ENCODE assay signal across 34 cellular contexts in the genomic region with DNA sequence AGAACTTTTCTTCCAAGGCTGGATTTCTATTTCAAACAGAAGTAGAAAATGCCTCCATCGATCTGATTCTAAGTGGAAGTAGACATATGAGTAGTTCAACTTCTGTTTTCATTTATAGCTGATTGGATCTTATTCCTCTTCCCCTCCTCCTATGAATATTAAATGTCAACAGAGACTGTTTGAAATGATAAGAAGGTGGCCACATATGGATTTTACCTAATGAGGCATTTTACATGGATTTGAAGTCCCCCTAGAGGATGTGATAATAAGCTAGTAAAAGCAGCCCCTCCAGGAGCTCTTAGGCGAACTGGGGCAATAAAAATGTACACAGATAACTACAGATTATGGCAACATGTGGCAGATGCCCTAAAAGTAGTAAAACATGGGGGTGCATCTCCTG.
"Had no signal": no experiment of that assay in that cellular context is flagged by ENCODE, and none has a peak within 500 bp of the region (broad histone marks: within the 10 kb centered on the region; RNA-seq: fewer than 3 reads in every experiment).

No MANE protein-coding gene starts in this region.

- H3K4me3 ChIP-seq: coronary artery, dorsolateral prefrontal cortex, esophagus muscularis mucosa, gastrocnemius medialis, heart left ventricle had no signal

- H3K9me3 ChIP-seq: esophagus muscularis mucosa, gastrocnemius medialis, heart left ventricle had no signal

- H3K27ac Mint-ChIP-seq: activated B cell treated with CpG ODN at 0.5 μM for 24 hours; activated CD4-positive, alpha-beta memory T cell treated with anti-CD3 and anti-CD28 coated beads for 36 hours; activated CD4-positive, alpha-beta T cell treated with anti-CD3 and anti-CD28 coated beads for 36 hours; activated CD4-positive, alpha-beta T cell treated with anti-CD3 and anti-CD28 coated beads, Interleukin-2, amount 10 ng/mL, durations not matched to agents 24 days and 14 days; activated CD8-positive, alpha-beta memory T cell treated with anti-CD3 and anti-CD28 coated beads, Interleukin-2, amount 10 ng/mL, durations not matched to agents 7 days and 5 days; activated CD8-positive, alpha-beta T cell treated with anti-CD3 and anti-CD28 coated beads, Interleukin-2, amount 10 ng/mL, durations not matched to agents 7 days and 5 days; activated naive CD4-positive, alpha-beta T cell treated with anti-CD3 and anti-CD28 coated beads, Interleukin-2, amount 10 ng/mL, durations not matched to agents 7 days and 5 days; activated naive CD4-positive, alpha-beta T cell treated with anti-CD3 and anti-CD28 coated beads, Interleukin-2, amount 50 U/mL, for 72 hours; activated naive CD8-positive, alpha-beta T cell treated with anti-CD3 and anti-CD28 coated beads, Interleukin-2, amount 10 ng/mL, durations not matched to agents 7 days and 5 days; activated T-helper 1 cell treated with anti-CD3 and anti-CD28 coated beads, Interleukin-12 subunit alpha, Interleukin-12 subunit beta, Interleukin-2, Interleukin-4 antibody, amounts not matched to agents 30 ng/mL and 10 ng/mL and 1 ng/mL, durations not matched to agents 14 hours and 24 hours and 36 hours; activated T-helper 2 cell treated with anti-CD3 and anti-CD28 coated beads, Interferon-gamma antibody, Interleukin-2, Interleukin-4, amounts not matched to agents 10 μg/mL and 5 μg/mL and 100 μg/mL, durations not matched to agents 14 hours and 24 hours and 36 hours; dendritic cell treated with granulocyte-macrophage colony-stimulating factor and Interleukin-4, amounts not matched to agents 40 ng/mL and 50 ng/mL, for 4 days; T-helper 2 cell treated with Interferon-gamma antibody and Interleukin-4, amounts not matched to agents 5 μg/mL and 100 μg/mL, for 36 hours had no signal

- H3K4me1 Mint-ChIP-seq: activated B cell treated with CpG ODN at 0.5 μM for 24 hours; activated CD4-positive, alpha-beta T cell treated with anti-CD3 and anti-CD28 coated beads for 36 hours; activated CD4-positive, alpha-beta T cell treated with anti-CD3 and anti-CD28 coated beads, Interleukin-2, amount 10 ng/mL, durations not matched to agents 24 days and 14 days; activated CD8-positive, alpha-beta memory T cell treated with anti-CD3 and anti-CD28 coated beads, Interleukin-2, amount 10 ng/mL, durations not matched to agents 7 days and 5 days; activated naive CD4-positive, alpha-beta T cell treated with anti-CD3 and anti-CD28 coated beads, Interleukin-2, amount 10 ng/mL, durations not matched to agents 7 days and 5 days; activated naive CD8-positive, alpha-beta T cell treated with anti-CD3 and anti-CD28 coated beads, Interleukin-2, amount 10 ng/mL, durations not matched to agents 7 days and 5 days; central memory CD8-positive, alpha-beta T cell had no signal

- H3K4me1 ChIP-seq: esophagus muscularis mucosa, foreskin keratinocyte, gastrocnemius medialis, heart left ventricle had no signal

- FAIRE-seq: astrocyte had no signal

- H3K27ac ChIP-seq: brain microvascular endothelial cell, coronary artery, dorsolateral prefrontal cortex, esophagus muscularis mucosa, foreskin keratinocyte, gastrocnemius medialis, heart left ventricle, WERI-Rb-1 had no signal

- H3K4me3 Mint-ChIP-seq: activated B cell treated with CpG ODN at 0.5 μM for 24 hours; activated CD4-positive, alpha-beta memory T cell treated with anti-CD3 and anti-CD28 coated beads for 36 hours; activated CD4-positive, alpha-beta T cell treated with anti-CD3 and anti-CD28 coated beads for 36 hours; activated CD4-positive, alpha-beta T cell treated with anti-CD3 and anti-CD28 coated beads, Interleukin-2, amount 10 ng/mL, durations not matched to agents 24 days and 14 days; activated CD8-positive, alpha-beta memory T cell treated with anti-CD3 and anti-CD28 coated beads, Interleukin-2, amount 10 ng/mL, durations not matched to agents 7 days and 5 days; activated CD8-positive, alpha-beta T cell treated with anti-CD3 and anti-CD28 coated beads, Interleukin-2, amount 10 ng/mL, durations not matched to agents 7 days and 5 days; activated naive CD4-positive, alpha-beta T cell treated with anti-CD3 and anti-CD28 coated beads, Interleukin-2, amount 10 ng/mL, durations not matched to agents 7 days and 5 days; activated naive CD8-positive, alpha-beta T cell treated with anti-CD3 and anti-CD28 coated beads, Interleukin-2, amount 10 ng/mL, durations not matched to agents 7 days and 5 days; activated T-helper 1 cell treated with anti-CD3 and anti-CD28 coated beads, Interleukin-12 subunit alpha, Interleukin-12 subunit beta, Interleukin-2, Interleukin-4 antibody, amounts not matched to agents 30 ng/mL and 10 ng/mL and 1 ng/mL, durations not matched to agents 14 hours and 24 hours and 36 hours; central memory CD8-positive, alpha-beta T cell; dendritic cell treated with granulocyte-macrophage colony-stimulating factor and Interleukin-4, amounts not matched to agents 40 ng/mL and 50 ng/mL, for 4 days; T-helper 2 cell treated with Interferon-gamma antibody and Interleukin-4, amounts not matched to agents 5 μg/mL and 100 μg/mL, for 36 hours had no signal

- H3K9me3 Mint-ChIP-seq: activated B cell treated with CpG ODN at 0.5 μM for 24 hours; activated CD4-positive, alpha-beta memory T cell treated with anti-CD3 and anti-CD28 coated beads for 36 hours; activated CD4-positive, alpha-beta T cell treated with anti-CD3 and anti-CD28 coated beads, Interleukin-2, amount 10 ng/mL, durations not matched to agents 24 days and 14 days; activated naive CD4-positive, alpha-beta T cell treated with anti-CD3 and anti-CD28 coated beads, Interleukin-2, amount 10 ng/mL, durations not matched to agents 7 days and 5 days; activated naive CD4-positive, alpha-beta T cell treated with anti-CD3 and anti-CD28 coated beads, Interleukin-2, amount 50 U/mL, for 72 hours; activated naive CD8-positive, alpha-beta T cell treated with anti-CD3 and anti-CD28 coated beads, Interleukin-2, amount 10 ng/mL, durations not matched to agents 7 days and 5 days; activated T-helper 1 cell treated with anti-CD3 and anti-CD28 coated beads, Interleukin-12 subunit alpha, Interleukin-12 subunit beta, Interleukin-2, Interleukin-4 antibody, amounts not matched to agents 30 ng/mL and 10 ng/mL and 1 ng/mL, durations not matched to agents 14 hours and 24 hours and 36 hours; activated T-helper 2 cell treated with anti-CD3 and anti-CD28 coated beads, Interferon-gamma antibody, Interleukin-2, Interleukin-4, amounts not matched to agents 10 μg/mL and 5 μg/mL and 100 μg/mL, durations not matched to agents 14 hours and 24 hours and 36 hours; dendritic cell treated with granulocyte-macrophage colony-stimulating factor and Interleukin-4, amounts not matched to agents 40 ng/mL and 50 ng/mL, for 4 days; T-helper 2 cell treated with Interferon-gamma antibody and Interleukin-4, amounts not matched to agents 5 μg/mL and 100 μg/mL, for 36 hours had no signal

- DNase-seq: activated B cell treated with CpG ODN at 0.5 μM for 24 hours; activated CD4-positive, alpha-beta memory T cell treated with anti-CD3 and anti-CD28 coated beads for 36 hours; activated CD4-positive, alpha-beta T cell treated with anti-CD3 and anti-CD28 coated beads for 36 hours; activated CD4-positive, alpha-beta T cell treated with anti-CD3 and anti-CD28 coated beads, Interleukin-2, amount 10 ng/mL, durations not matched to agents 24 days and 14 days; activated CD4-positive, CD25-positive, alpha-beta regulatory T cell treated with anti-CD3 and anti-CD28 coated beads, Interleukin-2, amount 50 U/mL, for 72 hours; activated CD8-positive, alpha-beta memory T cell treated with anti-CD3 and anti-CD28 coated beads, Interleukin-2, amount 10 ng/mL, durations not matched to agents 7 days and 5 days; activated CD8-positive, alpha-beta memory T cell treated with anti-CD3 and anti-CD28 coated beads, Interleukin-2, amount 50 U/mL, for 4 hours; activated CD8-positive, alpha-beta T cell treated with anti-CD3 and anti-CD28 coated beads, Interleukin-2, amount 10 ng/mL, durations not matched to agents 7 days and 5 days; activated effector memory CD4-positive, alpha-beta T cell treated with anti-CD3 and anti-CD28 coated beads, Interleukin-2, amount 50 U/mL, for 16 hours; activated naive CD4-positive, alpha-beta T cell; activated naive CD4-positive, alpha-beta T cell treated with anti-CD3 and anti-CD28 coated beads, Interleukin-2, amount 10 ng/mL, durations not matched to agents 7 days and 5 days; activated naive CD8-positive, alpha-beta T cell treated with anti-CD3 and anti-CD28 coated beads, Interleukin-2, amount 10 ng/mL, durations not matched to agents 7 days and 5 days; activated T-cell treated with anti-CD3 and anti-CD28 coated beads, Interleukin-2, amount 50 U/mL, for 1 hour; activated T-cell treated with anti-CD3 and anti-CD28 coated beads, Interleukin-2, amount 50 U/mL, for 48 hours; brain microvascular endothelial cell; dorsolateral prefrontal cortex; effector memory CD4-positive, alpha-beta T cell; erythroblast; foreskin keratinocyte; gastrocnemius medialis; glutamatergic neuron; heart left ventricle; hypothalamus; T1000; WERI-Rb-1 had no signal

- H3K27me3 Mint-ChIP-seq: dendritic cell treated with granulocyte-macrophage colony-stimulating factor and Interleukin-4, amounts not matched to agents 40 ng/mL and 50 ng/mL, for 4 days had no signal

- ATAC-seq: activated CD4-positive, alpha-beta T cell treated with anti-CD3 and anti-CD28 coated beads for 36 hours; activated CD8-positive, alpha-beta memory T cell treated with anti-CD3 and anti-CD28 coated beads, Interleukin-2, amount 10 ng/mL, durations not matched to agents 7 days and 5 days; activated CD8-positive, alpha-beta T cell treated with anti-CD3 and anti-CD28 coated beads, Interleukin-2, amount 10 ng/mL, durations not matched to agents 7 days and 5 days; activated naive CD4-positive, alpha-beta T cell treated with anti-CD3 and anti-CD28 coated beads, Interleukin-2, amount 50 U/mL, for 72 hours; foreskin keratinocyte; gastrocnemius medialis; heart left ventricle had no signal

- H3K27me3 ChIP-seq: brain microvascular endothelial cell, dorsolateral prefrontal cortex, esophagus muscularis mucosa, gastrocnemius medialis, heart left ventricle had no signal

- H3K36me3 ChIP-seq: brain microvascular endothelial cell, esophagus muscularis mucosa, gastrocnemius medialis, heart left ventricle, WERI-Rb-1 had no signal

- H3K36me3 Mint-ChIP-seq: activated CD4-positive, alpha-beta memory T cell treated with anti-CD3 and anti-CD28 coated beads for 36 hours; activated CD8-positive, alpha-beta memory T cell treated with anti-CD3 and anti-CD28 coated beads, Interleukin-2, amount 10 ng/mL, durations not matched to agents 7 days and 5 days; activated naive CD4-positive, alpha-beta T cell treated with anti-CD3 and anti-CD28 coated beads, Interleukin-2, amount 10 ng/mL, durations not matched to agents 7 days and 5 days; activated naive CD4-positive, alpha-beta T cell treated with anti-CD3 and anti-CD28 coated beads, Interleukin-2, amount 50 U/mL, for 72 hours; activated naive CD8-positive, alpha-beta T cell treated with anti-CD3 and anti-CD28 coated beads, Interleukin-2, amount 10 ng/mL, durations not matched to agents 7 days and 5 days had no signal
